In genomic region chr14:20799444-20799843, GRCh38 we compare ENCODE assay signal across 15 cellular contexts. TPM values are rescaled to one million over a fixed set of nuclear protein-coding genes. Genes with fewer than 3 reads are reported as not detected.
DNase-seq lines count a peak whose midpoint lies in the region; ATAC-seq and TF ChIP-seq lines count a peak whose summit lies in the region.
"Had no signal": no experiment of that assay in that cellular context is flagged by ENCODE, and none has a peak within 500 bp of the region (broad histone marks: within the 10 kb centered on the region; RNA-seq: fewer than 3 reads in every experiment).

No MANE protein-coding gene starts in this region.

- no peak for ATAC-seq in HG02610 (IDR thresholded peaks at IDR 0.05; ENCODE audit: unreplicated experiment)

- CTCF ChIA-PET in Caco-2 (lab: Charles Lee) = interaction anchor here (0.5 to 1.7 kb wide), 4 partner anchors 37 to 109 kb away, joined by 3 to 6 read pairs (median 3); no protein-coding TSS in a partner anchor

- TF ChIP-seq POLR2A in sigmoid colon (IDR thresholded peaks at IDR 0.05) = no peak

- H3K27me3 ChIP-seq in Caco-2 (replicated peaks; ENCODE audit: control insufficient read depth, insufficient read depth, low read length) (no peaks in the 10 kb centered on the region), sigmoid colon (no peaks in the 10 kb centered on the region)

- H3K9me3 ChIP-seq in Caco-2 = no peaks in the 10 kb centered on the region
- H3K9me3 ChIP-seq in sigmoid colon = no peaks in the 10 kb centered on the region

- H3K36me3 Mint-ChIP-seq in Caco-2 (ENCODE audit: insufficient read depth, unreplicated experiment) (no peaks in the 10 kb centered on the region), immature natural killer cell (no peaks in the 10 kb centered on the region)
- H3K36me3 Mint-ChIP-seq: CD4-positive, CD25-positive, alpha-beta regulatory T cell had no signal

- H3K4me1 Mint-ChIP-seq in Caco-2 (ENCODE audit: low read depth, unreplicated experiment) (peaks cover 42% of the 10 kb centered on the region), immature natural killer cell (peaks cover 38 to 43% of the 10 kb centered on the region in 2 donors)

- H3K4me3 Mint-ChIP-seq in Caco-2 (ENCODE audit: unreplicated experiment) = peak overlapping the region; percentile 63
- peak overlapping the region in 3 of 5 donors; percentile 1 to 65 (median 46) for H3K4me3 Mint-ChIP-seq in immature natural killer cell
- H3K4me3 Mint-ChIP-seq: CD4-positive, CD25-positive, alpha-beta regulatory T cell had no signal

- H3K9me3 Mint-ChIP-seq in Caco-2 (ENCODE audit: unreplicated experiment) (no peaks in the 10 kb centered on the region), immature natural killer cell (no peaks in the 10 kb centered on the region)

- WGBS in sigmoid colon, 2 donors = 35 to 39% methylated on average over 4 of the region's 4 CpGs

- H3K27ac ChIP-seq in angular gyrus (ENCODE audit: low read depth, low read length) = peak overlapping the region; percentile 95
- H3K27ac ChIP-seq in sigmoid colon = peak overlapping the region; percentile 56 to 65 (median 60)

- TF ChIP-seq CTCF in Caco-2 (IDR thresholded peaks at IDR 0.05; ENCODE audit: insufficient read depth in 1 of 2, low read depth in 1 of 2, low read length in 1 of 2, severe bottlenecking in 1 of 2, unreplicated experiment in 1 of 2) (no peak), sigmoid colon (IDR thresholded peaks at IDR 0.05) (no peak)

- TF ChIP-seq EP300 in sigmoid colon (IDR thresholded peaks at IDR 0.05) = no peak

- H3K27me3 Mint-ChIP-seq in Caco-2 (ENCODE audit: insufficient read depth, unreplicated experiment) (no peaks in the 10 kb centered on the region), immature natural killer cell (ENCODE audit: low read depth in 3 of 3) (peaks cover 2 to 3% (median 3%) of the 10 kb centered on the region in 3 donors)

- DNase-seq in Caco-2 (no peak), immature natural killer cell (no peak), sigmoid colon (no peak), T1000 (lab: John Stamatoyannopoulos, UW) (no peak), DMS153 treated with DMSO at 0.1 percent for 48 hours (lab: John Stamatoyannopoulos, UW; ENCODE audit: unreplicated experiment) (no peak), mucosa of gallbladder (ENCODE audit: low spot score) (no peak)
- DNase-seq: activated CD8-positive, alpha-beta memory T cell treated with anti-CD3 and anti-CD28 coated beads, Interleukin-2, amount 50 U/mL, for 4 hours; CD4-positive, CD25-positive, alpha-beta regulatory T cell; NCI-H1092 treated with DMSO at 0.1 percent for 48 hours; NCI-H774 had no signal

- H3K4me1 ChIP-seq in Caco-2 (peaks cover 45% of the 10 kb centered on the region), sigmoid colon (peaks cover 0 to 16% (median 13%) of the 10 kb centered on the region in 4 donors)

- intact Hi-C loops in Caco-2 (cut with micrococcal nuclease; ENCODE audit: unreplicated experiment) = no loop called here
- intact Hi-C loops in sigmoid colon (cut with DNase I) = no loop called here

- H3K36me3 ChIP-seq in Caco-2 (ENCODE audit: control insufficient read depth, insufficient read depth, low read length) (no peaks in the 10 kb centered on the region), sigmoid colon (no peaks in the 10 kb centered on the region)

- POLR2A ChIA-PET in Caco-2 (lab: Charles Lee) = interaction anchor here (0.5 kb wide), 1 partner anchor 604 kb away, joined by 3 read pairs; no protein-coding TSS in a partner anchor

- peak overlapping the region; percentile 9; the same call in 1 of the 2 replicates for H3K4me3 ChIP-seq in Caco-2 (ENCODE audit: low read depth, low read length)
- H3K4me3 ChIP-seq in sigmoid colon = peak overlapping the region in 2 of 4 donors; percentile 24 to 42

- H3K27ac Mint-ChIP-seq in Caco-2 (ENCODE audit: unreplicated experiment) (peak overlapping the region; percentile 84), immature natural killer cell (peak overlapping the region; percentile 61 to 94 (median 86))
- H3K27ac Mint-ChIP-seq: CD4-positive, CD25-positive, alpha-beta regulatory T cell had no signal

- BruUV-seq in Caco-2 (replicated peaks; lab: Mats Ljungman, UMichigan) = TSS peak; percentile 94

RNA-seq across cellular contexts. Expression of gene RNASE1, which starts 3.2 kb away (rescaled TPM):
- total RNA-seq in Caco-2 (2022) = 1.2 and 1.5 TPM in 2 replicates
- under 1 TPM in 1 of 3 donors, not detected in 2; 0.49 TPM for polyA plus RNA-seq in immature natural killer cell
- 100 to 1,000 TPM; 148 to 581 (median 428) TPM for total RNA-seq in sigmoid colon
- 100 to 1,000 TPM; 111 to 584 (median 192) TPM for polyA plus RNA-seq in sigmoid colon
- 609 TPM for total RNA-seq in mucosa of gallbladder
- total RNA-seq: CD4-positive, CD25-positive, alpha-beta regulatory T cell had no signal
- polyA plus RNA-seq: CD4-positive, CD25-positive, alpha-beta regulatory T cell had no signal

RNA-seq across cellular contexts. Expression of gene RNASE6, which starts 18.4 kb away (rescaled TPM):
- total RNA-seq in Caco-2 (2022) (not detected in 2 replicates), sigmoid colon (10 to 100 TPM; 10.2 to 25.0 (median 19.2) TPM), mucosa of gallbladder (17.3 TPM)
- polyA plus RNA-seq in immature natural killer cell (10 to 100 TPM; 13.3 to 37.1 (median 17.8) TPM), sigmoid colon (10 to 100 TPM in 2 of 3 donors, 1 to 10 TPM in 1; 9.6 to 46.2 (median 45.9) TPM)
- polyA plus RNA-seq: keratinocyte had no signal

RNA-seq across cellular contexts. Expression of gene EDDM3B, which starts 31.2 kb away (rescaled TPM):
- total RNA-seq in Caco-2 (2022) (not detected in 2 replicates), sigmoid colon (not detected), mucosa of gallbladder (not detected)
- polyA plus RNA-seq in immature natural killer cell (not detected), sigmoid colon (not detected)
- total RNA-seq: CD4-positive, CD25-positive, alpha-beta regulatory T cell; epithelial cell of proximal tubule; sciatic nerve had no signal
- polyA plus RNA-seq: CD4-positive, CD25-positive, alpha-beta regulatory T cell; keratinocyte had no signal

RNA-seq across cellular contexts. Expression of gene EDDM3A, which starts 53.8 kb away (rescaled TPM):
- total RNA-seq in Caco-2 (2022) (not detected in 2 replicates), sigmoid colon (not detected), mucosa of gallbladder (not detected)
- polyA plus RNA-seq in immature natural killer cell (not detected), sigmoid colon (not detected)
- total RNA-seq: CD4-positive, CD25-positive, alpha-beta regulatory T cell; epithelial cell of proximal tubule; sciatic nerve had no signal
- polyA plus RNA-seq: CD4-positive, CD25-positive, alpha-beta regulatory T cell; keratinocyte had no signal

Comparison
In these comparisons a context has a peak if more than half of its experiments do, and no peak if none do; other contexts are left out.
1. RNA of gene RNASE1, which starts 3.2 kb away (total RNA-seq): 609 TPM in mucosa of gallbladder (single experiment) and 148 to 581 TPM in sigmoid colon; 1.2 to 1.5 TPM in Caco-2; every median in the first group is over 10 times any median in the second.
2. RNA of gene RNASE6, which starts 18.4 kb away (total RNA-seq): 10.2 to 25.0 TPM in sigmoid colon and 17.3 TPM in mucosa of gallbladder (single experiment); not detected in Caco-2; every median in the first group is over 10 times any median in the second.